10 cellular contexts compared by ENCODE assay signal in the genomic region with DNA sequence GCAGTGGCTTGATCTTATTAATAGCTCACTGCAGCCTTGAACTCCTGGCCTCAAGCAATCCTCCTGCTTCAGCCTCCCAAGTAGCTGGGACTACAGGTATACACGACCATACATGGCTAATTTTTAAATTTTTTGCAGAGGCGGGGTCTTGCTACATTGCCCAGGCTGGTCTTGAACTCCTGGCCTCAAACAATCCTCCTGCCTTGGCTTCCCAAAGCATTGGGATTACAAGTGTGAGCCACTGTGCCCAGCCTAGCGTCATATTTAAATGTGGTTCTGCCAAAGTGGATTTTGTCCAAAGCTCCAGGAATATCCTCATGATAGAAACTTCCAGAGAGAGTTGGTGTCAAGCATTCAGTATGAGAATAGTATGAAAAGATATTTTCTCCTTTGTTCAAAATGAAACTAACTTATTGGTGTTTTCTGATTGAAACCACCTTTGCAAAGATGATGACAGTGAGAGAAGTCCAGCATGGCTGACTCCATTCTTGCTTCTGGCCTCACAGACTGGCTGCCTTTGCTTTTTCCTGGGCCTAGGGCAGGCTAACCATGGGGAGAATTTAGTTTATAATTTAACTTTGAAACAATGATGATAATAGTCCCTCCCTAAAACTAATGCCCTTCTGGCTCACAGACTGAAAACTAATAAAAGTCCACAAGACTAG.
DNase-seq lines count a peak whose midpoint lies in the region; ATAC-seq and TF ChIP-seq lines count a peak whose summit lies in the region.
"Had no signal": no experiment of that assay in that cellular context is flagged by ENCODE, and none has a peak within 500 bp of the region (broad histone marks: within the 10 kb centered on the region; RNA-seq: fewer than 3 reads in every experiment).

No MANE protein-coding gene starts in this region.

- peaks cover 34% of the 10 kb centered on the region for H3K36me3 ChIP-seq in SJSA1

- H3K4me3 Mint-ChIP-seq in HFFc6 = no peak overlapping the region; the same call in 1 of the 2 replicates
- H3K4me3 Mint-ChIP-seq in mesothelial cell of epicardium = no peak overlapping the region

- H3K9me3 Mint-ChIP-seq in HFFc6 (peaks cover 19% of the 10 kb centered on the region), mesothelial cell of epicardium (peaks cover 12% of the 10 kb centered on the region)

- H3K27me3 Mint-ChIP-seq in HFFc6 (ENCODE audit: insufficient read depth) (no peaks in the 10 kb centered on the region), mesothelial cell of epicardium (ENCODE audit: low read depth) (no peaks in the 10 kb centered on the region)
- H3K27me3 Mint-ChIP-seq: activated B cell treated with CpG ODN at 0.5 μM for 24 hours had no signal

- ATAC-seq in GM18873 (IDR thresholded peaks at IDR 0.05; ENCODE audit: low FRiP score, unreplicated experiment) = peak; percentile 6

- DNase-seq in HFFc6 (no peak), SJSA1 (ENCODE audit: low read depth in 1 of 2, low spot score in 2 of 2) (no peak), mesothelial cell of epicardium (ENCODE audit: low spot score in 2 of 2, unreplicated experiment in 2 of 2) (no peak), GM10266 (ENCODE audit: extremely low spot score) (no peak), mucosa of gallbladder (ENCODE audit: low spot score) (no peak)
- DNase-seq in stimulated activated CD4-positive, alpha-beta T cell treated with anti-CD3 and anti-CD28 coated beads, Interleukin-4, amount 100 ng/mL, for 1 hour = no peak
- DNase-seq: activated B cell treated with CpG ODN at 0.5 μM for 24 hours, GOT3 had no signal

- H3K27me3 ChIP-seq in SJSA1 (replicated peaks) = no peaks in the 10 kb centered on the region

- peaks cover 6% of the 10 kb centered on the region; the same call in 1 of the 2 replicates for H3K9me3 ChIP-seq in SJSA1 (replicated peaks)

- H3K4me1 Mint-ChIP-seq in HFFc6 (ENCODE audit: low read depth) = peaks cover 73% of the 10 kb centered on the region
- H3K4me1 Mint-ChIP-seq in mesothelial cell of epicardium = peaks cover 41% of the 10 kb centered on the region

- H3K4me3 ChIP-seq in SJSA1 = no peak overlapping the region

- H3K27ac ChIP-seq in SJSA1 = peak overlapping the region; percentile 95
- H3K27ac ChIP-seq: KMS-11 had no signal

- peak overlapping the region; percentile 94 for H3K27ac Mint-ChIP-seq in HFFc6
- H3K27ac Mint-ChIP-seq in mesothelial cell of epicardium = peak overlapping the region; percentile 96

- TF ChIP-seq CTCF in HFFc6 (IDR thresholded peaks at IDR 0.05) (no peak), mesothelial cell of epicardium (IDR thresholded peaks at IDR 0.05; ENCODE audit: unreplicated experiment) (no peak), GM10266 (IDR thresholded peaks at IDR 0.05; ENCODE audit: control insufficient read depth, insufficient read depth, low read depth, missing control alignments) (no peak)

- H3K4me1 ChIP-seq in SJSA1 (replicated peaks) = peaks cover 63% of the 10 kb centered on the region

- peaks cover 49% of the 10 kb centered on the region for H3K36me3 Mint-ChIP-seq in HFFc6 (ENCODE audit: low read depth)
- peaks cover 49% of the 10 kb centered on the region for H3K36me3 Mint-ChIP-seq in mesothelial cell of epicardium
